Comparison of ENCODE assay signal across 1 cellular context in genomic region chr2:170122883-170123547, GRCh38.
TF ChIP-seq lines count a peak whose summit lies in the region.

No MANE protein-coding gene starts in this region.

TF ChIP-seq in HepG2, 621 proteins besides CTCF, POLR2A, EP300 and RAD21 (continued from another document):
- TF ChIP-seq AHDC1 (CRISPR knock-in tag; IDR thresholded peaks at IDR 0.05; ENCODE audit: borderline replicate concordance): peak; percentile 40; the same call in 1 of the 2 replicates
- peak; percentile 74 for TF ChIP-seq FOSL2 (CRISPR knock-in tag; IDR thresholded peaks at IDR 0.05)
- no peak for TF ChIP-seq ZNF713 (CRISPR knock-in tag; IDR thresholded peaks at IDR 0.05)
